In the genomic region with DNA sequence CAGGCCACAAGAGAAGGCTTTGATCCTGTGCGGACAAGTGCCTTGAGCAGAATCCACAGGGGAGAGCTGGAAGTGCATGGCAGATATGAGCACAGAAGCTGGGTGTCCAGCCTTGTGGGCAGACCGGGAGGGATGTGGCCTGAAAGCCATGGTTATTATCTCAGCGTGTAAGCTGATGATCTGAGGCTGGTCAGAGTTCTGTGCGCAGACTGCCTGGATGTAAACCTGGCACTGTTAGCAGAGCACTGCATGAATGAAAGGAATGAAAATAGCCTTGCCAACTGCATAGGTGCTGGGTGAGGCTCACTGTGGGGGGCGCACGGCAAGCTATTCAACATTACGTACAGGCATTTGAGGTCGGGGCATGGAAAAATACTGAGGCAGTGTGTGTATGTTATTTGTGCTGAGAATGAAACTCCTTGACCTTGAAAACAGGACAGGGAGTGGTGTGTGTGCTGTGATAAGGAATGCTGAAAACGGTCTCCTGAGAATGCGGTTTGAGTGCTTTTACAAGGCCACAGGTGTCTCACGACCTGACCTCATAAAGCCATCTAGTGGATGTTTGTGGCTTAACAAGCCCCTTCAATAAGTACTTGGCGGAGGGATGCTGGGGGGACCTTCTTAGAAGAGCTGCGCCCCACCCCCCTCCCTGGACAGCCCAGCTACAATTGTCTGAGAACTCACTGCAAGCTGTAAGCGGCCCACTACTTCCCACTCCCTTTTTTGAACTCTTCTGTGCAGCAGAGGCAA, we compare ENCODE assay signal across 8 cellular contexts. TPM values are rescaled to one million over a fixed set of nuclear protein-coding genes. Genes with fewer than 3 reads are reported as not detected.
DNase-seq lines count a peak whose midpoint lies in the region; ATAC-seq and TF ChIP-seq lines count a peak whose summit lies in the region.

No MANE protein-coding gene starts in this region.

- H3F3A ChIP-seq in smooth muscle cell (ENCODE audit: low read depth): no peaks in the 10 kb centered on the region

- TF ChIP-seq POLR2A in heart left ventricle (IDR thresholded peaks at IDR 0.05): no peak

- no peak overlapping the region for H3K27ac Mint-ChIP-seq in activated naive CD4-positive, alpha-beta T cell treated with anti-CD3 and anti-CD28 coated beads for 36 hours
- H3K27ac Mint-ChIP-seq in activated naive CD4-positive, alpha-beta T cell treated with anti-CD3 and anti-CD28 coated beads, Interleukin-2, amount 10 ng/mL, durations not matched to agents 7 days and 5 days: no peak overlapping the region

- no peaks in the 10 kb centered on the region for H3K9me3 ChIP-seq in heart left ventricle
- H3K9me3 ChIP-seq in smooth muscle cell (replicated peaks; ENCODE audit: low read depth): no peaks in the 10 kb centered on the region

- H3K27me3 ChIP-seq in heart left ventricle (no peaks in the 10 kb centered on the region), smooth muscle cell (ENCODE audit: low read depth) (no peaks in the 10 kb centered on the region)

- WGBS in heart left ventricle, 4 donors: 32 to 44% (median 38%) methylated on average over 13 to 14 of the region's 14 CpGs
- 46% methylated on average over 13 of the region's 14 CpGs for WGBS in smooth muscle cell (ENCODE audit: low lambda C conversion rate)

- H3K36me3 Mint-ChIP-seq in activated naive CD4-positive, alpha-beta T cell treated with anti-CD3 and anti-CD28 coated beads for 36 hours (ENCODE audit: low read depth): no peaks in the 10 kb centered on the region
- no peaks in the 10 kb centered on the region for H3K36me3 Mint-ChIP-seq in activated naive CD4-positive, alpha-beta T cell treated with anti-CD3 and anti-CD28 coated beads, Interleukin-2, amount 10 ng/mL, durations not matched to agents 7 days and 5 days

- intact Hi-C loops in activated naive CD4-positive, alpha-beta T cell treated with anti-CD3 and anti-CD28 coated beads for 36 hours (cut with micrococcal nuclease): loop anchor here (1.0 kb wide), 1 partner anchor 133 kb away; no protein-coding TSS in a partner anchor
- intact Hi-C loops in heart left ventricle (cut with DNase I): loop anchor here in 8 of 10 donors (1.0 to 10.0 kb wide), 7 partner anchors 113 to 135 kb away; a partner anchor contains a TSS

- H3K36me3 ChIP-seq in heart left ventricle (peaks cover 0 to 23% (median 0%) of the 10 kb centered on the region in 9 donors), smooth muscle cell (ENCODE audit: low read depth) (no peaks in the 10 kb centered on the region)

- H3K9ac ChIP-seq in smooth muscle cell (ENCODE audit: low read depth): no peak overlapping the region

- H3K27ac ChIP-seq in heart left ventricle (peak overlapping the region in 5 of 12 donors; percentile 7 to 52 (median 50)), smooth muscle cell (ENCODE audit: low read depth) (peak overlapping the region; percentile 3)

- H3K4me1 ChIP-seq in heart left ventricle: peaks cover 0 to 18% (median 6%) of the 10 kb centered on the region in 12 donors
- H3K4me1 ChIP-seq in smooth muscle cell (ENCODE audit: low read depth): no peaks in the 10 kb centered on the region

- H3K79me2 ChIP-seq in smooth muscle cell (ENCODE audit: low read depth): no peaks in the 10 kb centered on the region

- peak; percentile 21 to 58 (median 51) for TF ChIP-seq CTCF in heart left ventricle (IDR thresholded peaks at IDR 0.05)
- peak; percentile 36 for TF ChIP-seq CTCF in smooth muscle cell (IDR thresholded peaks at IDR 0.05; ENCODE audit: borderline replicate concordance, insufficient read depth, poor library complexity, severe bottlenecking)

- peak; percentile 8 for DNase-seq in activated naive CD4-positive, alpha-beta T cell treated with anti-CD3 and anti-CD28 coated beads for 36 hours
- no peak for DNase-seq in activated naive CD4-positive, alpha-beta T cell treated with anti-CD3 and anti-CD28 coated beads, Interleukin-2, amount 10 ng/mL, durations not matched to agents 7 days and 5 days
- DNase-seq in SK-N-DZ (ENCODE audit: low spot score): peak; percentile 58
- peak in 2 of 5 donors; percentile 17 to 31 for DNase-seq in heart left ventricle
- no peak for DNase-seq in smooth muscle cell (lab: John Stamatoyannopoulos, UW; ENCODE audit: unreplicated experiment)
- no peak for DNase-seq in activated CD4-positive, alpha-beta T cell treated with anti-CD3 and anti-CD28 coated beads for 4 hours
- DNase-seq in retina: no peak

- no peak overlapping the region for H2AFZ ChIP-seq in smooth muscle cell (ENCODE audit: low read depth)

- no peak overlapping the region for H3K4me3 ChIP-seq in heart left ventricle
- H3K4me3 ChIP-seq in smooth muscle cell: no peak overlapping the region

- CTCF ChIA-PET in activated naive CD4-positive, alpha-beta T cell treated with anti-CD3 and anti-CD28 coated beads for 36 hours (lab: Charles Lee): interaction anchor here (0.7 to 4.5 kb wide), 5 partner anchors 23 to 710 kb away, joined by 3 to 50 read pairs (median 3); no protein-coding TSS in a partner anchor
- CTCF ChIA-PET in activated naive CD4-positive, alpha-beta T cell treated with anti-CD3 and anti-CD28 coated beads, Interleukin-2, amount 10 ng/mL, durations not matched to agents 7 days and 5 days (lab: Charles Lee): interaction anchor here (0.8 to 4.8 kb wide), 3 partner anchors 33 to 167 kb away, joined by 3 to 28 read pairs (median 3); no protein-coding TSS in a partner anchor

- peaks cover 5% of the 10 kb centered on the region for H3K27me3 Mint-ChIP-seq in activated naive CD4-positive, alpha-beta T cell treated with anti-CD3 and anti-CD28 coated beads for 36 hours (ENCODE audit: low read depth)
- H3K27me3 Mint-ChIP-seq in activated naive CD4-positive, alpha-beta T cell treated with anti-CD3 and anti-CD28 coated beads, Interleukin-2, amount 10 ng/mL, durations not matched to agents 7 days and 5 days: peaks cover 16% of the 10 kb centered on the region

- peak overlapping the region; percentile 11 for H3K4me2 ChIP-seq in smooth muscle cell

- H4K20me1 ChIP-seq in smooth muscle cell (ENCODE audit: low read depth): no peaks in the 10 kb centered on the region

- no peaks in the 10 kb centered on the region for H3K4me1 Mint-ChIP-seq in activated naive CD4-positive, alpha-beta T cell treated with anti-CD3 and anti-CD28 coated beads for 36 hours (ENCODE audit: low read depth)
- H3K4me1 Mint-ChIP-seq in activated naive CD4-positive, alpha-beta T cell treated with anti-CD3 and anti-CD28 coated beads, Interleukin-2, amount 10 ng/mL, durations not matched to agents 7 days and 5 days: no peaks in the 10 kb centered on the region

- no peak overlapping the region for H3K4me3 Mint-ChIP-seq in activated naive CD4-positive, alpha-beta T cell treated with anti-CD3 and anti-CD28 coated beads for 36 hours
- H3K4me3 Mint-ChIP-seq in activated naive CD4-positive, alpha-beta T cell treated with anti-CD3 and anti-CD28 coated beads, Interleukin-2, amount 10 ng/mL, durations not matched to agents 7 days and 5 days: no peak overlapping the region

- no peaks in the 10 kb centered on the region for H3K9me3 Mint-ChIP-seq in activated naive CD4-positive, alpha-beta T cell treated with anti-CD3 and anti-CD28 coated beads for 36 hours
- H3K9me3 Mint-ChIP-seq in activated naive CD4-positive, alpha-beta T cell treated with anti-CD3 and anti-CD28 coated beads, Interleukin-2, amount 10 ng/mL, durations not matched to agents 7 days and 5 days: no peaks in the 10 kb centered on the region

- ATAC-seq in heart left ventricle (peak in 3 of 4 donors; percentile 52 to 68 (median 53)), HG02798 (IDR thresholded peaks at IDR 0.05; ENCODE audit: poor library complexity, unreplicated experiment) (no peak)

RNA-seq across cellular contexts. Expression of a gene that starts 18.7 kb away (rescaled TPM):
- 1 to 10 TPM in 1 of 2 experiments, under 1 TPM in 1; 0.41 to 1.1 TPM for total RNA-seq in activated naive CD4-positive, alpha-beta T cell treated with anti-CD3 and anti-CD28 coated beads for 36 hours
- 11.4 and 14.7 TPM in 2 replicates for polyA plus RNA-seq in SK-N-DZ (2014; cell fraction: cytosol; rRNA removed)
- 6.4 and 7.6 TPM in 2 replicates for polyA plus RNA-seq in SK-N-DZ (2014; cell fraction: nucleus; rRNA removed)
- 10 to 100 TPM in 8 of 9 donors, 1 to 10 TPM in 1; 9.9 to 30.8 (median 16.5) TPM for total RNA-seq in heart left ventricle
- polyA plus RNA-seq in heart left ventricle: 10 to 100 TPM in 1 of 2 donors, 1 to 10 TPM in 1; 9.3 to 81.1 TPM
- total RNA-seq in smooth muscle cell: 16.3 and 25.3 TPM in 2 replicates
- 18.0 and 20.5 TPM in 2 replicates for polyA plus RNA-seq in smooth muscle cell

RNA-seq across cellular contexts. Expression of a gene that starts 21.8 kb away (rescaled TPM):
- under 1 TPM in 1 of 2 experiments, not detected in 1; 0.10 TPM for total RNA-seq in activated naive CD4-positive, alpha-beta T cell treated with anti-CD3 and anti-CD28 coated beads for 36 hours
- polyA plus RNA-seq in SK-N-DZ (2014; cell fraction: cytosol; rRNA removed): 0.84 and 3.5 TPM in 2 replicates
- 4.3 and 6.5 TPM in 2 replicates for polyA plus RNA-seq in SK-N-DZ (2014; cell fraction: nucleus; rRNA removed)
- 10 to 100 TPM in 8 of 9 donors, 1 to 10 TPM in 1; 9.3 to 33.7 (median 14.5) TPM for total RNA-seq in heart left ventricle
- polyA plus RNA-seq in heart left ventricle: 10 to 100 TPM; 12.9 to 19.8 TPM
- 6.6 and 8.5 TPM in 2 replicates for total RNA-seq in smooth muscle cell
- polyA plus RNA-seq in smooth muscle cell: 9.0 and 19.6 TPM in 2 replicates

Comparison
In these comparisons a context has a peak if more than half of its experiments do, and no peak if none do; other contexts are left out.
1. DNase-seq: peak in activated naive CD4-positive, alpha-beta T cell treated with anti-CD3 and anti-CD28 coated beads for 36 hours (single experiment) and SK-N-DZ (single experiment); none in activated naive CD4-positive, alpha-beta T cell treated with anti-CD3 and anti-CD28 coated beads, Interleukin-2, amount 10 ng/mL, durations not matched to agents 7 days and 5 days (single experiment), smooth muscle cell (single experiment), activated CD4-positive, alpha-beta T cell treated with anti-CD3 and anti-CD28 coated beads for 4 hours (0 of 2) and retina (single experiment).